In the genomic region with DNA sequence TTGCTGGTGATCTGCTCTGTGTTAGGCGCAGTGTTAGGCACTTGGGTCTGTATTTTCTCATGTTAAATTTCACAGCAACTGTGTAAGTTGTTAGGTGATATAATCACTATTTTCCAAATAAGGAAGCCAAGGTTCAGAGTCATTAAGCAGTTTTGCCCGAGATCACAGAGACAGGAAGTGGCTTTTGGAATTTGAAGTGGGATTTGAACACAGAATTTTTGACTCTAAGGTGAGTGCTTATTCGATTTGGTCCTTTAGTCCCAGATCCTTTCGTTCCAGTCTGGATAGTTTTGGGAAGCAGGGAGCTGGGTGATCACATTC, we compare ENCODE assay signal across 27 cellular contexts.
DNase-seq lines count a peak whose midpoint lies in the region; ATAC-seq, FAIRE-seq and TF ChIP-seq lines count a peak whose summit lies in the region.
"Had no signal": no experiment of that assay in that cellular context is flagged by ENCODE, and none has a peak within 500 bp of the region (broad histone marks: within the 10 kb centered on the region; RNA-seq: fewer than 3 reads in every experiment).

No MANE protein-coding gene starts in this region.

- intact Hi-C loops in left colon (cut with DNase I, micrococcal nuclease) = no loop called here

- no peaks in the 10 kb centered on the region for H3K36me3 Mint-ChIP-seq in stimulated activated memory B cell treated with anti-CD40 and anti-IgM and Interleukin-4, amounts not matched to agents 10 μg/mL and 1 μg/mL and 100 μg/mL, for 72 hours
- H3K36me3 Mint-ChIP-seq: immature natural killer cell, T-cell had no signal

- in situ Hi-C loops in GM23248 (cut with MboI) = no loop called here

- WGBS in GM23248 (ENCODE audit: low coverage in 1 of 2, low lambda C conversion rate in 2 of 2, missing lambda C conversion rate in 2 of 2), 2 experiments = 39 to 44% methylated on average over 4 of the region's 4 CpGs
- 60 to 77% methylated on average over 1 to 3 of the region's 4 CpGs for WGBS in mesodermal cell (ENCODE audit: insufficient coverage in 2 of 2), 2 experiments
- 34 to 56% methylated on average over 4 of the region's 4 CpGs for WGBS in gastroesophageal sphincter (ENCODE audit: low coverage in 1 of 2), 2 donors

- no peaks in the 10 kb centered on the region for H3K27me3 ChIP-seq in GM23248 (replicated peaks; ENCODE audit: insufficient read depth)
- H3K27me3 ChIP-seq in skeletal muscle tissue (ENCODE audit: control insufficient read depth in 3 of 3, insufficient read depth in 3 of 3, low read length in 3 of 3) = no peaks in the 10 kb centered on the region
- no peaks in the 10 kb centered on the region for H3K27me3 ChIP-seq in gastroesophageal sphincter
- H3K27me3 ChIP-seq: dorsolateral prefrontal cortex had no signal

- TF ChIP-seq POLR2A in gastroesophageal sphincter (IDR thresholded peaks at IDR 0.05) = no peak

- H3K9me3 ChIP-seq in GM23248 (ENCODE audit: low read depth) (no peaks in the 10 kb centered on the region), mesodermal cell (ENCODE audit: control insufficient read depth, low read length) (no peaks in the 10 kb centered on the region), skeletal muscle tissue (ENCODE audit: control insufficient read depth in 3 of 3, low read length in 3 of 3) (no peaks in the 10 kb centered on the region), gastroesophageal sphincter (no peaks in the 10 kb centered on the region)

- H3K4me1 ChIP-seq in GM23248 (ENCODE audit: insufficient read depth) (peaks cover 8% of the 10 kb centered on the region), mesodermal cell (ENCODE audit: control insufficient read depth, insufficient read depth, low read length, poor library complexity, severe bottlenecking) (peaks cover 20% of the 10 kb centered on the region), skeletal muscle tissue (ENCODE audit: control insufficient read depth in 3 of 3, insufficient read depth in 3 of 3, low read length in 3 of 3) (peaks cover 18 to 23% (median 20%) of the 10 kb centered on the region in 3 donors), gastroesophageal sphincter (peaks cover 0 to 57% (median 9%) of the 10 kb centered on the region in 3 donors)

- H3K27ac Mint-ChIP-seq in stimulated activated memory B cell treated with anti-CD40 and anti-IgM and Interleukin-4, amounts not matched to agents 10 μg/mL and 1 μg/mL and 100 μg/mL, for 72 hours = no peak overlapping the region
- H3K27ac Mint-ChIP-seq: CD4-positive, alpha-beta T cell; immature natural killer cell; T-cell had no signal

- no peaks in the 10 kb centered on the region for H3F3A ChIP-seq in GM23248 (ENCODE audit: insufficient read depth)

- peaks cover 10% of the 10 kb centered on the region for H3K4me1 Mint-ChIP-seq in stimulated activated memory B cell treated with anti-CD40 and anti-IgM and Interleukin-4, amounts not matched to agents 10 μg/mL and 1 μg/mL and 100 μg/mL, for 72 hours
- H3K4me1 Mint-ChIP-seq: immature natural killer cell, T-cell had no signal

- H3K4me3 ChIP-seq in GM23248 = no peak overlapping the region
- no peak overlapping the region for H3K4me3 ChIP-seq in mesodermal cell (ENCODE audit: extremely low read depth, insufficient read depth, low read length, poor library complexity, severe bottlenecking)
- H3K4me3 ChIP-seq in skeletal muscle tissue (ENCODE audit: low read length in 3 of 3) = no peak overlapping the region
- H3K4me3 ChIP-seq in gastroesophageal sphincter = no peak overlapping the region
- H3K4me3 ChIP-seq: dorsolateral prefrontal cortex, K562 had no signal

- H3K9ac ChIP-seq in GM23248 (no peak overlapping the region), skeletal muscle tissue (ENCODE audit: low read depth in 1 of 3, low read length in 3 of 3) (no peak overlapping the region)

- H3K9me3 Mint-ChIP-seq in stimulated activated memory B cell treated with anti-CD40 and anti-IgM and Interleukin-4, amounts not matched to agents 10 μg/mL and 1 μg/mL and 100 μg/mL, for 72 hours = no peaks in the 10 kb centered on the region
- H3K9me3 Mint-ChIP-seq: CD4-positive, alpha-beta T cell had no signal

- no peak for TF ChIP-seq CTCF in gastroesophageal sphincter (IDR thresholded peaks at IDR 0.05)

- no peaks in the 10 kb centered on the region for H3K9me2 ChIP-seq in GM23248 (ENCODE audit: insufficient read depth)

- no peak for FAIRE-seq in HTR-8/SVneo (lab: Jason Lieb, UNC)
- FAIRE-seq: endothelial cell of umbilical vein, GM18507, H54, K562 had no signal

- peaks cover 3% of the 10 kb centered on the region for H3K27me3 Mint-ChIP-seq in stimulated activated memory B cell treated with anti-CD40 and anti-IgM and Interleukin-4, amounts not matched to agents 10 μg/mL and 1 μg/mL and 100 μg/mL, for 72 hours

- DNase-seq in GM23248 (peak; percentile 10), M059J (ENCODE audit: low read depth) (peak; percentile 53), HTR-8/SVneo (ENCODE audit: insufficient read length, low spot score) (no peak), left colon (no peak)
- DNase-seq: activated CD4-positive, alpha-beta T cell treated with anti-CD3 and anti-CD28 coated beads for 4 hours; activated naive CD4-positive, alpha-beta T cell treated with Interleukin-2 at 50 U/mL for 16 hours; activated T-cell treated with anti-CD3 and anti-CD28 coated beads, Interleukin-2, amount 50 U/mL, for 48 hours; amygdala; CD4-positive, alpha-beta T cell; central memory CD4-positive, alpha-beta T cell; dorsolateral prefrontal cortex; immature natural killer cell; MV-4-11; NCI-H2029; NCI-H2227 treated with DMSO at 0.1 percent for 48 hours; occipital lobe; SHP77; substantia nigra; T-cell had no signal

- 0 out of 2 replicates have a peak overlapping the region, but pooled peaks have one; percentile 0 for H3K27ac ChIP-seq in GM23248
- H3K27ac ChIP-seq in mesodermal cell (ENCODE audit: low read depth, low read length, severe bottlenecking) = peak overlapping the region; percentile 39
- peak overlapping the region; percentile 25 for H3K27ac ChIP-seq in skeletal muscle tissue (ENCODE audit: low read depth, low read length)
- H3K27ac ChIP-seq in gastroesophageal sphincter = peak overlapping the region in 2 of 4 donors; percentile 32 to 38
- H3K27ac ChIP-seq: dorsolateral prefrontal cortex had no signal

- H3K36me3 ChIP-seq in GM23248 (ENCODE audit: low read depth) = no peaks in the 10 kb centered on the region
- H3K36me3 ChIP-seq in mesodermal cell (ENCODE audit: control insufficient read depth, insufficient read depth, low read length) = no peaks in the 10 kb centered on the region
- H3K36me3 ChIP-seq in skeletal muscle tissue (ENCODE audit: control insufficient read depth in 3 of 3, insufficient read depth in 3 of 3, low read length in 3 of 3) = no peaks in the 10 kb centered on the region
- no peaks in the 10 kb centered on the region for H3K36me3 ChIP-seq in gastroesophageal sphincter

- no peak overlapping the region for H3K4me2 ChIP-seq in GM23248 (ENCODE audit: unreplicated experiment)

- H3K79me2 ChIP-seq in GM23248 (ENCODE audit: insufficient read depth) = no peaks in the 10 kb centered on the region

- no peaks in the 10 kb centered on the region for H4K20me1 ChIP-seq in GM23248 (ENCODE audit: insufficient read depth)

- no peak for TF ChIP-seq EP300 in gastroesophageal sphincter (IDR thresholded peaks at IDR 0.05)

- ATAC-seq in left colon = no peak
- no peak for ATAC-seq in stimulated activated memory B cell treated with anti-CD40 and anti-IgM and Interleukin-4, amounts not matched to agents 10 μg/mL and 1 μg/mL and 100 μg/mL, for 72 hours
- no peak for ATAC-seq in gastroesophageal sphincter
- ATAC-seq: K562, T-cell had no signal

- no peak overlapping the region for H3K4me3 Mint-ChIP-seq in stimulated activated memory B cell treated with anti-CD40 and anti-IgM and Interleukin-4, amounts not matched to agents 10 μg/mL and 1 μg/mL and 100 μg/mL, for 72 hours
- H3K4me3 Mint-ChIP-seq: CD4-positive, alpha-beta T cell; immature natural killer cell; T-cell had no signal

- H2AFZ ChIP-seq in GM23248 = peak overlapping the region; percentile 48

Comparison
In these comparisons a context has a peak if more than half of its experiments do, and no peak if none do; other contexts are left out.
1. DNase-seq: peak in GM23248 (single experiment) and M059J (single experiment); none in HTR-8/SVneo (single experiment) and left colon (0 of 2).